In the genomic region with DNA sequence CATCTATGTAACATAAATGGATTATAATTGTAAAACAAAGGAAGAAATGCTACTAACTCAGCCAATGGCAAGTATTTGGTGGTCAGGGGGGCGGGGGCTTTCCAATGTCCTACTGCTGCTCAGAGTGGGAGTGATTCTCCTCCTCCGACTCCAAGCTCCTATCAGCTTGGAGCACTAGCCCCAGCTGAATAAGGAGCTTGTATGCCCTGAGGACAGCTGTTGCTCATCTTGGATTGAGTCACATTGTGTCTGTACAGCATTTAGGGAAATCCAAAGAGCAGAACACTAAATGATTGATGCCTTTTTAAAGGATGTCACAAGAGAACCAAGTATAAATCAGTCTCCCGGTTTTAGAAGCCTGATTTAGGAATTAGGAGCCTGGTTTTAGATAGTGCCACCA, we compare ENCODE assay signal across 18 cellular contexts.
DNase-seq lines count a peak whose midpoint lies in the region; ATAC-seq and TF ChIP-seq lines count a peak whose summit lies in the region.
"Had no signal": no experiment of that assay in that cellular context is flagged by ENCODE, and none has a peak within 500 bp of the region (broad histone marks: within the 10 kb centered on the region; RNA-seq: fewer than 3 reads in every experiment).

No MANE protein-coding gene starts in this region.

- no peaks in the 10 kb centered on the region for H3K9me3 ChIP-seq in GM23248 (ENCODE audit: low read depth)
- H3K9me3 ChIP-seq in SJCRH30 (replicated peaks), result no peaks in the 10 kb centered on the region
- H3K9me3 ChIP-seq in fibroblast of lung (ENCODE audit: control insufficient read depth, insufficient read depth, low read depth, low read length), result no peaks in the 10 kb centered on the region
- no peaks in the 10 kb centered on the region for H3K9me3 ChIP-seq in neural progenitor cell (ENCODE audit: low read depth)
- H3K9me3 ChIP-seq: upper lobe of right lung had no signal

- in situ Hi-C loops in GM23248 (cut with MboI), result no loop called here

- H3K9me3 Mint-ChIP-seq in neural progenitor cell, result peaks cover 10% of the 10 kb centered on the region
- H3K9me3 Mint-ChIP-seq: activated B cell treated with CpG ODN at 0.5 μM for 24 hours; central memory CD8-positive, alpha-beta T cell had no signal

- peaks cover 77% of the 10 kb centered on the region for H3K4me1 Mint-ChIP-seq in neural progenitor cell
- H3K4me1 Mint-ChIP-seq: activated B cell treated with CpG ODN at 0.5 μM for 24 hours; activated CD4-positive, alpha-beta memory T cell treated with anti-CD3 and anti-CD28 coated beads, Interleukin-2, amount 10 ng/mL, durations not matched to agents 7 days and 5 days; central memory CD8-positive, alpha-beta T cell had no signal

- H3K4me3 ChIP-seq in GM23248 (no peak overlapping the region), SJCRH30 (no peak overlapping the region), fibroblast of lung (replicated peaks in 1 of 4; ENCODE audit: control extremely low read depth in 1 of 4, insufficient read depth in 1 of 4, low read depth in 3 of 4, low read length in 4 of 4) (no peak overlapping the region), neural progenitor cell (no peak overlapping the region)
- H3K4me3 ChIP-seq: upper lobe of right lung had no signal

- H3K4me2 ChIP-seq in GM23248 (ENCODE audit: unreplicated experiment) (no peak overlapping the region), fibroblast of lung (ENCODE audit: extremely low read depth, insufficient read depth, low read length) (no peak overlapping the region), neural progenitor cell (no peak overlapping the region)

- H4K20me1 ChIP-seq in GM23248 (ENCODE audit: insufficient read depth) (no peaks in the 10 kb centered on the region), fibroblast of lung (ENCODE audit: control insufficient read depth, extremely low read depth, insufficient read depth, low read length) (no peaks in the 10 kb centered on the region), neural progenitor cell (ENCODE audit: low read depth) (no peaks in the 10 kb centered on the region)

- no peaks in the 10 kb centered on the region for H3K9me2 ChIP-seq in GM23248 (ENCODE audit: insufficient read depth)

- no peaks in the 10 kb centered on the region for H3K79me2 ChIP-seq in GM23248 (ENCODE audit: insufficient read depth)
- H3K79me2 ChIP-seq in fibroblast of lung (ENCODE audit: control insufficient read depth, insufficient read depth, low read length), result no peaks in the 10 kb centered on the region
- no peaks in the 10 kb centered on the region for H3K79me2 ChIP-seq in neural progenitor cell (ENCODE audit: low read depth)

- ATAC-seq in GM18867 (IDR thresholded peaks at IDR 0.05; ENCODE audit: unreplicated experiment) (no peak), HG02840 (IDR thresholded peaks at IDR 0.05; ENCODE audit: low FRiP score, unreplicated experiment) (no peak), GM19397 (IDR thresholded peaks at IDR 0.05; ENCODE audit: unreplicated experiment) (no peak)
- ATAC-seq: Panc1, upper lobe of right lung had no signal

- H3K4me1 ChIP-seq in GM23248 (ENCODE audit: insufficient read depth), result peaks cover 31% of the 10 kb centered on the region
- 0 out of 2 replicates have a peak, but pooled peaks cover 2% of the 10 kb centered on the region for H3K4me1 ChIP-seq in SJCRH30
- H3K4me1 ChIP-seq in fibroblast of lung (ENCODE audit: control insufficient read depth, extremely low read depth, insufficient read depth, low read length), result peaks cover 2% of the 10 kb centered on the region
- H3K4me1 ChIP-seq in neural progenitor cell, result peaks cover 26% of the 10 kb centered on the region
- H3K4me1 ChIP-seq: upper lobe of right lung had no signal

- no peaks in the 10 kb centered on the region for H3K36me3 Mint-ChIP-seq in neural progenitor cell

- peak overlapping the region; percentile 35 for H3K4me3 Mint-ChIP-seq in neural progenitor cell
- H3K4me3 Mint-ChIP-seq: activated B cell treated with CpG ODN at 0.5 μM for 24 hours; activated CD4-positive, alpha-beta memory T cell treated with anti-CD3 and anti-CD28 coated beads, Interleukin-2, amount 10 ng/mL, durations not matched to agents 7 days and 5 days; central memory CD8-positive, alpha-beta T cell had no signal

- DNase-seq in GM23248, result peak; percentile 63
- peak; percentile 5 to 19 for DNase-seq in SJCRH30
- peak; percentile 7 to 52 for DNase-seq in fibroblast of lung (ENCODE audit: low read depth in 2 of 2)
- no peak for DNase-seq in neural progenitor cell (ENCODE audit: low spot score)
- DNase-seq: activated B cell treated with CpG ODN at 0.5 μM for 24 hours; activated CD4-positive, alpha-beta memory T cell treated with anti-CD3 and anti-CD28 coated beads, Interleukin-2, amount 10 ng/mL, durations not matched to agents 7 days and 5 days; activated naive CD4-positive, alpha-beta T cell treated with Interleukin-2 at 50 U/mL for 16 hours; aorta; effector CD4-positive, alpha-beta T cell; NCI-H187; retina; stimulated activated CD8-positive, alpha-beta memory T cell treated with anti-CD3 and anti-CD28 coated beads, Interleukin-4, amount 100 ng/mL, for 48 hours; upper lobe of right lung had no signal

- H3K36me3 ChIP-seq in GM23248 (ENCODE audit: low read depth), result no peaks in the 10 kb centered on the region
- H3K36me3 ChIP-seq in SJCRH30, result no peaks in the 10 kb centered on the region
- H3K36me3 ChIP-seq in fibroblast of lung (ENCODE audit: control insufficient read depth, insufficient read depth, low read length), result no peaks in the 10 kb centered on the region
- no peaks in the 10 kb centered on the region for H3K36me3 ChIP-seq in neural progenitor cell
- H3K36me3 ChIP-seq: upper lobe of right lung had no signal

- H3K27ac ChIP-seq in GM23248 (no peak overlapping the region), SJCRH30 (no peak overlapping the region), fibroblast of lung (ENCODE audit: insufficient read depth, low read length) (no peak overlapping the region), neural progenitor cell (no peak overlapping the region)
- H3K27ac ChIP-seq: upper lobe of right lung had no signal

- H2AFZ ChIP-seq in GM23248 (no peak overlapping the region), fibroblast of lung (ENCODE audit: low read length) (no peak overlapping the region), neural progenitor cell (replicated peaks) (no peak overlapping the region)

- H3K27me3 ChIP-seq in GM23248 (replicated peaks; ENCODE audit: insufficient read depth) (no peaks in the 10 kb centered on the region), SJCRH30 (no peaks in the 10 kb centered on the region), fibroblast of lung (ENCODE audit: control insufficient read depth, insufficient read depth, low read length) (no peaks in the 10 kb centered on the region), neural progenitor cell (no peaks in the 10 kb centered on the region)
- H3K27me3 ChIP-seq: upper lobe of right lung had no signal

- WGBS in GM23248 (ENCODE audit: low coverage in 1 of 2, low lambda C conversion rate in 2 of 2, missing lambda C conversion rate in 2 of 2), 2 experiments, result 25% methylated on average over 3 of the region's 3 CpGs

- H3K9ac ChIP-seq in GM23248 (no peak overlapping the region), fibroblast of lung (ENCODE audit: insufficient read depth, low read length) (no peak overlapping the region), neural progenitor cell (no peak overlapping the region)

- no peak for TF ChIP-seq CTCF in fibroblast of lung (conservative IDR thresholded peaks at IDR 0.05 in 1 of 2, IDR thresholded peaks at IDR 0.05 in 1 of 2; ENCODE audit: low read depth in 1 of 2, low read length in 2 of 2)
- no peak for TF ChIP-seq CTCF in neural progenitor cell (IDR thresholded peaks at IDR 0.05)

- peak overlapping the region; percentile 86 for H3K27ac Mint-ChIP-seq in neural progenitor cell
- H3K27ac Mint-ChIP-seq: activated B cell treated with CpG ODN at 0.5 μM for 24 hours; activated CD4-positive, alpha-beta memory T cell treated with anti-CD3 and anti-CD28 coated beads, Interleukin-2, amount 10 ng/mL, durations not matched to agents 7 days and 5 days had no signal

- H3K27me3 Mint-ChIP-seq in neural progenitor cell (ENCODE audit: insufficient read depth, low read depth), result peaks cover 11% of the 10 kb centered on the region
- H3K27me3 Mint-ChIP-seq: activated B cell treated with CpG ODN at 0.5 μM for 24 hours; activated CD4-positive, alpha-beta memory T cell treated with anti-CD3 and anti-CD28 coated beads, Interleukin-2, amount 10 ng/mL, durations not matched to agents 7 days and 5 days; central memory CD8-positive, alpha-beta T cell had no signal

- H3F3A ChIP-seq in GM23248 (ENCODE audit: insufficient read depth), result no peaks in the 10 kb centered on the region
- H3F3A ChIP-seq in neural progenitor cell (ENCODE audit: low read depth), result peaks cover 6% of the 10 kb centered on the region
